In genomic region chr1:225897595-225898514, GRCh38 we compare ENCODE assay signal across 11 cellular contexts. TPM values are rescaled to one million over a fixed set of nuclear protein-coding genes. Genes with fewer than 3 reads are reported as not detected.
DNase-seq lines count a peak whose midpoint lies in the region; ATAC-seq and TF ChIP-seq lines count a peak whose summit lies in the region.
"Had no signal": no experiment of that assay in that cellular context is flagged by ENCODE, and none has a peak within 500 bp of the region (broad histone marks: within the 10 kb centered on the region; RNA-seq: fewer than 3 reads in every experiment).

No MANE protein-coding gene starts in this region.

- POLR2A ChIA-PET in CD8-positive, alpha-beta T cell (lab: Charles Lee) = interaction anchor here (0.6 to 7.7 kb wide), 24 partner anchors 9 to 510 kb away, joined by 3 to 148 read pairs (median 4); partner anchors contain the start of genes LEFTY1, PARP1, PYCR2 and SDE2
- POLR2A ChIA-PET in activated CD4-positive, alpha-beta memory T cell treated with anti-CD3 and anti-CD28 coated beads for 36 hours (lab: Charles Lee) = interaction anchor here (0.8 to 2.8 kb wide), 4 partner anchors 16 to 453 kb away, joined by 3 to 34 read pairs (median 9); partner anchors contain the start of genes PYCR2, SRP9 and TMEM63A

- H3K4me1 Mint-ChIP-seq in CD8-positive, alpha-beta T cell (ENCODE audit: low read depth) = peaks cover 56% of the 10 kb centered on the region
- peaks cover 37% of the 10 kb centered on the region for H3K4me1 Mint-ChIP-seq in activated CD4-positive, alpha-beta memory T cell treated with anti-CD3 and anti-CD28 coated beads for 36 hours (ENCODE audit: low read depth)

- H3K27me3 ChIP-seq in CD8-positive, alpha-beta T cell (ENCODE audit: insufficient read depth, low read length) = no peaks in the 10 kb centered on the region
- no peaks in the 10 kb centered on the region for H3K27me3 ChIP-seq in KMS-11 (ENCODE audit: insufficient read depth, low read depth)
- H3K27me3 ChIP-seq in left lung = no peaks in the 10 kb centered on the region
- H3K27me3 ChIP-seq: right atrium auricular region had no signal

- H3K27me3 Mint-ChIP-seq in CD8-positive, alpha-beta T cell (ENCODE audit: low read depth) = no peaks in the 10 kb centered on the region
- no peaks in the 10 kb centered on the region for H3K27me3 Mint-ChIP-seq in activated CD4-positive, alpha-beta memory T cell treated with anti-CD3 and anti-CD28 coated beads for 36 hours

- no peaks in the 10 kb centered on the region for H3K9me3 Mint-ChIP-seq in CD8-positive, alpha-beta T cell
- no peaks in the 10 kb centered on the region for H3K9me3 Mint-ChIP-seq in activated CD4-positive, alpha-beta memory T cell treated with anti-CD3 and anti-CD28 coated beads for 36 hours

- peak overlapping the region; percentile 87 for H3K4me2 ChIP-seq in KMS-11

- H3K4me3 ChIP-seq in CD8-positive, alpha-beta T cell (ENCODE audit: low read depth, low read length) = peak overlapping the region; percentile 1
- H3K4me3 ChIP-seq in KMS-11 (IDR thresholded peaks at IDR 0.05; ENCODE audit: insufficient read depth, low read depth, low read length) (no peak overlapping the region), left lung (no peak overlapping the region)
- H3K4me3 ChIP-seq: right atrium auricular region had no signal

- H3K27ac ChIP-seq in CD8-positive, alpha-beta T cell (ENCODE audit: low read depth, low read length) = peak overlapping the region; percentile 72
- H3K27ac ChIP-seq in KMS-11 (peak overlapping the region; percentile 39; the same call in 1 of the 2 replicates), left lung (peak overlapping the region in 1 of 2 donors; percentile 67)
- H3K27ac ChIP-seq: right atrium auricular region had no signal

- no peaks in the 10 kb centered on the region for H3K79me2 ChIP-seq in KMS-11 (ENCODE audit: insufficient read depth, low read depth)

- H3K4me1 ChIP-seq in CD8-positive, alpha-beta T cell (ENCODE audit: insufficient read depth, low read length) = peaks cover 42% of the 10 kb centered on the region
- H3K4me1 ChIP-seq in KMS-11 (ENCODE audit: low read depth, poor library complexity, severe bottlenecking) = peaks cover 44% of the 10 kb centered on the region
- H3K4me1 ChIP-seq in left lung = peaks cover 0 to 14% of the 10 kb centered on the region in 2 donors
- H3K4me1 ChIP-seq: right atrium auricular region had no signal

- no peak overlapping the region for H3K9ac ChIP-seq in KMS-11

- CTCF ChIA-PET in CD8-positive, alpha-beta T cell (lab: Charles Lee) = interaction anchor here (0.6 to 3.5 kb wide), 10 partner anchors 9 to 125 kb away, joined by 3 to 21 read pairs (median 5); partner anchors contain the start of genes LEFTY1 and TMEM63A
- CTCF ChIA-PET in activated CD4-positive, alpha-beta memory T cell treated with anti-CD3 and anti-CD28 coated beads for 36 hours (lab: Charles Lee) = interaction anchor here (0.6 to 2.8 kb wide), 9 partner anchors 11 to 423 kb away, joined by 3 to 24 read pairs (median 9); partner anchors contain the start of genes SRP9 and TMEM63A

- intact Hi-C loops in CD8-positive, alpha-beta T cell (cut with DNase I, micrococcal nuclease) = loop anchor here (1.0 to 2.0 kb wide), 6 partner anchors 13 to 121 kb away; partner anchors contain the start of genes PYCR2 (in 2 of the 2), TMEM63A (in 2 of the 2) and SRP9 (in 1 of the 2)
- intact Hi-C loops in activated CD4-positive, alpha-beta memory T cell treated with anti-CD3 and anti-CD28 coated beads for 36 hours (cut with micrococcal nuclease) = loop anchor here (1.0 to 5.0 kb wide), 4 partner anchors 17 to 121 kb away; partner anchors contain the start of genes PYCR2 and SRP9
- intact Hi-C loops in left lung (cut with DNase I) = no loop called here

- no peaks in the 10 kb centered on the region for H3K36me3 ChIP-seq in CD8-positive, alpha-beta T cell (ENCODE audit: insufficient read depth, low read length)
- H3K36me3 ChIP-seq in KMS-11 (ENCODE audit: insufficient read depth) (no peaks in the 10 kb centered on the region), left lung (no peaks in the 10 kb centered on the region)
- H3K36me3 ChIP-seq: right atrium auricular region had no signal

- peak overlapping the region; percentile 99 for H3K27ac Mint-ChIP-seq in CD8-positive, alpha-beta T cell
- peak overlapping the region; percentile 85 for H3K27ac Mint-ChIP-seq in activated CD4-positive, alpha-beta memory T cell treated with anti-CD3 and anti-CD28 coated beads for 36 hours

- TF ChIP-seq CTCF in CD8-positive, alpha-beta T cell (IDR thresholded peaks at IDR 0.05) = no peak
- no peak for TF ChIP-seq CTCF in KMS-11 (conservative IDR thresholded peaks at IDR 0.05; ENCODE audit: low read depth, low read length)
- no peak for TF ChIP-seq CTCF in left lung (IDR thresholded peaks at IDR 0.05)

- peak; percentile 45 for ATAC-seq in CD8-positive, alpha-beta T cell
- ATAC-seq in left lung (peak; percentile 52), GM19324 (IDR thresholded peaks at IDR 0.05; ENCODE audit: low FRiP score, unreplicated experiment) (no peak)

- no peaks in the 10 kb centered on the region for H3K36me3 Mint-ChIP-seq in CD8-positive, alpha-beta T cell
- H3K36me3 Mint-ChIP-seq in activated CD4-positive, alpha-beta memory T cell treated with anti-CD3 and anti-CD28 coated beads for 36 hours = no peaks in the 10 kb centered on the region

- no peaks in the 10 kb centered on the region for H4K20me1 ChIP-seq in KMS-11 (ENCODE audit: insufficient read depth)

- H2AFZ ChIP-seq in KMS-11 (ENCODE audit: low read depth) = peak overlapping the region; percentile 22; the same call in 1 of the 2 replicates

- no peaks in the 10 kb centered on the region for H3K9me3 ChIP-seq in CD8-positive, alpha-beta T cell (ENCODE audit: low read length)
- H3K9me3 ChIP-seq in left lung = no peaks in the 10 kb centered on the region
- H3K9me3 ChIP-seq: right atrium auricular region had no signal

- peak in 5 of 7 experiments; percentile 34 to 79 (median 57) for DNase-seq in CD8-positive, alpha-beta T cell
- peak; percentile 44 for DNase-seq in activated CD4-positive, alpha-beta memory T cell treated with anti-CD3 and anti-CD28 coated beads for 36 hours
- no peak for DNase-seq in left lung
- DNase-seq in stimulated activated CD4-positive, alpha-beta T cell treated with anti-CD3 and anti-CD28 coated beads, Interleukin-15, amount 100 ng/mL, for 24 hours = no peak
- no peak for DNase-seq in Ammon's horn (ENCODE audit: low spot score)
- no peak for DNase-seq in epidermal melanocyte (ENCODE audit: insufficient read length, low spot score)

- peak overlapping the region; percentile 74 for H3K4me3 Mint-ChIP-seq in CD8-positive, alpha-beta T cell
- H3K4me3 Mint-ChIP-seq in activated CD4-positive, alpha-beta memory T cell treated with anti-CD3 and anti-CD28 coated beads for 36 hours = peak overlapping the region; percentile 54

RNA-seq across cellular contexts. Expression of gene LEFTY1, which starts 8.9 kb away (rescaled TPM):
- not detected for total RNA-seq in CD8-positive, alpha-beta T cell
- under 1 TPM in 1 of 2 experiments, not detected in 1; 0.19 TPM for total RNA-seq in activated CD4-positive, alpha-beta memory T cell treated with anti-CD3 and anti-CD28 coated beads for 36 hours
- total RNA-seq in left lung = under 1 TPM in 1 of 2 donors, not detected in 1; 0.61 TPM
- total RNA-seq: LHCN-M2, SK-MEL-5 had no signal

RNA-seq across cellular contexts. Expression of gene TMEM63A, which starts 15.7 kb away (rescaled TPM):
- total RNA-seq in CD8-positive, alpha-beta T cell = 100 to 1,000 TPM; 132 to 144 TPM
- 10 to 100 TPM; 52.2 to 59.1 TPM for total RNA-seq in activated CD4-positive, alpha-beta memory T cell treated with anti-CD3 and anti-CD28 coated beads for 36 hours
- total RNA-seq in left lung = 10 to 100 TPM; 77.4 to 98.5 TPM

RNA-seq across cellular contexts. Expression of gene PYCR2, which starts 26.2 kb away (rescaled TPM):
- total RNA-seq in CD8-positive, alpha-beta T cell = 10 to 100 TPM; 27.3 to 30.6 TPM
- 100 to 1,000 TPM; 127 TPM for total RNA-seq in activated CD4-positive, alpha-beta memory T cell treated with anti-CD3 and anti-CD28 coated beads for 36 hours
- total RNA-seq in left lung = 10 to 100 TPM; 52.7 to 59.8 TPM

RNA-seq across cellular contexts. Expression of gene LEFTY2, which starts 43.2 kb away (rescaled TPM):
- total RNA-seq in CD8-positive, alpha-beta T cell = not detected
- total RNA-seq in activated CD4-positive, alpha-beta memory T cell treated with anti-CD3 and anti-CD28 coated beads for 36 hours = not detected
- total RNA-seq in left lung = under 1 TPM in 1 of 2 donors, not detected in 1; 0.17 TPM
- total RNA-seq: LHCN-M2, SK-MEL-5 had no signal

Comparison
In these comparisons a context has a peak if more than half of its experiments do, and no peak if none do; other contexts are left out.
1. DNase-seq: peak in CD8-positive, alpha-beta T cell (5 of 7) and activated CD4-positive, alpha-beta memory T cell treated with anti-CD3 and anti-CD28 coated beads for 36 hours (single experiment); none in left lung (0 of 2), stimulated activated CD4-positive, alpha-beta T cell treated with anti-CD3 and anti-CD28 coated beads, Interleukin-15, amount 100 ng/mL, for 24 hours (single experiment), Ammon's horn (single experiment) and epidermal melanocyte (single experiment).
2. intact Hi-C loops: an anchor here in CD8-positive, alpha-beta T cell (1.0 to 2.0 kb wide) and activated CD4-positive, alpha-beta memory T cell treated with anti-CD3 and anti-CD28 coated beads for 36 hours (1.0 to 5.0 kb wide); none called in left lung.